Comparison of ENCODE assay signal across 23 cellular contexts in the genomic region with DNA sequence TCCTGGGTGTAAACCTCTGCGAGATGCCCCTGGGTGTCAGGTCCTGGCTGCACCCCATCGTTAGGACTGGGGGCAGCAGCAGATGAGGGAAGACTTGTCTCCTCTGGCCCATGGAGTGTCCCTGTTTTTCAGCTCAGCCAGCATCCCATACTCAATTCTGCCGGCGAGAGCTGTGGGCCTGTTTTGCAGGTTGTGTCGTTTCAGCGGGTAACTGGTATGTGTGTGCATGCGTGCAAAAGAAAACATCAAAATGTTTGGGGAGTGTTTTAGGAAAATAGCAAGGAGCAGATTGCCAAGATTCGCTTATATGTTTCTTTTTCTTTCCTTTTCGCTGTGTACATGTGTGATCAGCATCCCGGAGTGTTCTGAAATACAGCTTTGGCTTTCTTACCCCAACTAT.
"Had no signal": no experiment of that assay in that cellular context is flagged by ENCODE, and none has a peak within 500 bp of the region (broad histone marks: within the 10 kb centered on the region; RNA-seq: fewer than 3 reads in every experiment).

No MANE protein-coding gene starts in this region.

- H3K27ac Mint-ChIP-seq: activated CD4-positive, alpha-beta memory T cell treated with anti-CD3 and anti-CD28 coated beads, Interleukin-2, amount 10 ng/mL, durations not matched to agents 7 days and 5 days; activated CD4-positive, alpha-beta T cell treated with anti-CD3 and anti-CD28 coated beads, Interleukin-2, amount 10 ng/mL, durations not matched to agents 24 days and 14 days; activated naive CD4-positive, alpha-beta T cell treated with anti-CD3 and anti-CD28 coated beads, Interleukin-2, amount 50 U/mL, for 24 hours; activated T-cell treated with anti-CD3 and anti-CD28 coated beads, Interleukin-2, amount 50 U/mL, for 72 hours; stimulated activated naive CD8-positive, alpha-beta T cell treated with anti-CD3 and anti-CD28 coated beads, Interleukin-15, amount 100 ng/mL, for 72 hours; T-helper 2 cell treated with Interferon-gamma antibody and Interleukin-4, amounts not matched to agents 5 μg/mL and 100 μg/mL, for 36 hours had no signal

- H3K4me3 Mint-ChIP-seq: activated CD4-positive, alpha-beta memory T cell treated with anti-CD3 and anti-CD28 coated beads, Interleukin-2, amount 10 ng/mL, durations not matched to agents 7 days and 5 days; activated CD4-positive, alpha-beta T cell treated with anti-CD3 and anti-CD28 coated beads, Interleukin-2, amount 10 ng/mL, durations not matched to agents 24 days and 14 days; activated naive CD4-positive, alpha-beta T cell treated with anti-CD3 and anti-CD28 coated beads, Interleukin-2, amount 50 U/mL, for 24 hours; activated T-cell treated with anti-CD3 and anti-CD28 coated beads, Interleukin-2, amount 50 U/mL, for 72 hours; stimulated activated naive CD8-positive, alpha-beta T cell treated with anti-CD3 and anti-CD28 coated beads, Interleukin-15, amount 100 ng/mL, for 72 hours; T-helper 2 cell treated with Interferon-gamma antibody and Interleukin-4, amounts not matched to agents 5 μg/mL and 100 μg/mL, for 36 hours had no signal

- H3K9me3 Mint-ChIP-seq: activated CD4-positive, alpha-beta memory T cell treated with anti-CD3 and anti-CD28 coated beads, Interleukin-2, amount 10 ng/mL, durations not matched to agents 7 days and 5 days; activated CD4-positive, alpha-beta T cell treated with anti-CD3 and anti-CD28 coated beads, Interleukin-2, amount 10 ng/mL, durations not matched to agents 24 days and 14 days; activated naive CD4-positive, alpha-beta T cell treated with anti-CD3 and anti-CD28 coated beads, Interleukin-2, amount 50 U/mL, for 24 hours; activated T-cell treated with anti-CD3 and anti-CD28 coated beads, Interleukin-2, amount 50 U/mL, for 72 hours; stimulated activated naive CD8-positive, alpha-beta T cell treated with anti-CD3 and anti-CD28 coated beads, Interleukin-15, amount 100 ng/mL, for 72 hours; T-helper 2 cell treated with Interferon-gamma antibody and Interleukin-4, amounts not matched to agents 5 μg/mL and 100 μg/mL, for 36 hours had no signal

- DNase-seq: activated CD4-positive, alpha-beta memory T cell treated with anti-CD3 and anti-CD28 coated beads, Interleukin-2, amount 10 ng/mL, durations not matched to agents 7 days and 5 days; activated CD4-positive, alpha-beta T cell treated with anti-CD3 and anti-CD28 coated beads, Interleukin-2, amount 10 ng/mL, durations not matched to agents 24 days and 14 days; activated gamma-delta T cell; activated T-cell treated with anti-CD3 and anti-CD28 coated beads, Interleukin-2, amount 50 U/mL, for 72 hours; anterior cingulate cortex; body of pancreas; dermis blood vessel endothelial cell; effector memory CD4-positive, alpha-beta T cell; head of caudate nucleus; hypothalamus; left ventricle myocardium superior; mammary epithelial cell; occipital lobe; retina; stimulated activated CD4-positive, alpha-beta T cell treated with anti-CD3 and anti-CD28 coated beads, Interleukin-4, amount 100 ng/mL, for 24 hours; stimulated activated naive CD8-positive, alpha-beta T cell treated with anti-CD3 and anti-CD28 coated beads, Interleukin-15, amount 100 ng/mL, for 72 hours; uterus had no signal

- H3K36me3 ChIP-seq: esophagus muscularis mucosa, gastroesophageal sphincter, tibial nerve, uterus had no signal

- H3K4me3 ChIP-seq: body of pancreas, esophagus muscularis mucosa, gastroesophageal sphincter, tibial nerve, uterus had no signal

- H3K27me3 ChIP-seq: body of pancreas, esophagus muscularis mucosa, gastroesophageal sphincter, tibial nerve, uterus had no signal

- H3K9me3 ChIP-seq: body of pancreas, esophagus muscularis mucosa, gastroesophageal sphincter, tibial nerve, uterus had no signal

- H3K27ac ChIP-seq: body of pancreas, esophagus muscularis mucosa, gastroesophageal sphincter, tibial nerve, uterus, VCaP had no signal

- H3K27me3 Mint-ChIP-seq: activated CD4-positive, alpha-beta memory T cell treated with anti-CD3 and anti-CD28 coated beads, Interleukin-2, amount 10 ng/mL, durations not matched to agents 7 days and 5 days; activated CD4-positive, alpha-beta T cell treated with anti-CD3 and anti-CD28 coated beads, Interleukin-2, amount 10 ng/mL, durations not matched to agents 24 days and 14 days; activated naive CD4-positive, alpha-beta T cell treated with anti-CD3 and anti-CD28 coated beads, Interleukin-2, amount 50 U/mL, for 24 hours; stimulated activated naive CD8-positive, alpha-beta T cell treated with anti-CD3 and anti-CD28 coated beads, Interleukin-15, amount 100 ng/mL, for 72 hours had no signal
